ENCODE assay signal across 11 cellular contexts in genomic region chr10:103154464-103155299, GRCh38. TPM values are rescaled to one million over a fixed set of nuclear protein-coding genes. Genes with fewer than 3 reads are reported as not detected.
DNase-seq lines count a peak whose midpoint lies in the region; ATAC-seq, FAIRE-seq and TF ChIP-seq lines count a peak whose summit lies in the region.
"Had no signal": no experiment of that assay in that cellular context is flagged by ENCODE, and none has a peak within 500 bp of the region (broad histone marks: within the 10 kb centered on the region; RNA-seq: fewer than 3 reads in every experiment).

No MANE protein-coding gene starts in this region.

- peaks cover 5% of the 10 kb centered on the region for H3K36me3 Mint-ChIP-seq in astrocyte (ENCODE audit: low read depth, unreplicated experiment)

- H3K9me3 Mint-ChIP-seq in astrocyte (ENCODE audit: unreplicated experiment), result no peaks in the 10 kb centered on the region
- H3K9me3 Mint-ChIP-seq: dendritic cell treated with granulocyte-macrophage colony-stimulating factor and Interleukin-4, amounts not matched to agents 40 ng/mL and 50 ng/mL, for 4 days had no signal

- no peaks in the 10 kb centered on the region for H3K27me3 Mint-ChIP-seq in astrocyte (ENCODE audit: low read depth, unreplicated experiment)
- H3K27me3 Mint-ChIP-seq: dendritic cell treated with granulocyte-macrophage colony-stimulating factor and Interleukin-4, amounts not matched to agents 40 ng/mL and 50 ng/mL, for 4 days had no signal

- H3K4me1 ChIP-seq in GM23248 (ENCODE audit: insufficient read depth), result peaks cover 36% of the 10 kb centered on the region
- peaks cover 23% of the 10 kb centered on the region for H3K4me1 ChIP-seq in astrocyte (ENCODE audit: insufficient read depth, low read length)
- peaks cover 18% of the 10 kb centered on the region for H3K4me1 ChIP-seq in testis

- H3K27ac Mint-ChIP-seq in astrocyte (ENCODE audit: unreplicated experiment), result peak overlapping the region; percentile 7

- H3K4me2 ChIP-seq in GM23248 (ENCODE audit: unreplicated experiment) (peak overlapping the region; percentile 71), astrocyte (ENCODE audit: low read length) (no peak overlapping the region)

- TF ChIP-seq POLR2A in testis (IDR thresholded peaks at IDR 0.05), result no peak

- H2AFZ ChIP-seq in GM23248, result no peak overlapping the region
- H2AFZ ChIP-seq in astrocyte (ENCODE audit: low read depth, low read length), result no peak overlapping the region

- no peaks in the 10 kb centered on the region for H3K9me2 ChIP-seq in GM23248 (ENCODE audit: insufficient read depth)

- H3K4me1 Mint-ChIP-seq in astrocyte (ENCODE audit: low read depth, unreplicated experiment), result peaks cover 30% of the 10 kb centered on the region

- no peaks in the 10 kb centered on the region for H3K27me3 ChIP-seq in GM23248 (replicated peaks; ENCODE audit: insufficient read depth)
- H3K27me3 ChIP-seq in astrocyte (ENCODE audit: insufficient read depth, low read length), result no peaks in the 10 kb centered on the region
- no peaks in the 10 kb centered on the region for H3K27me3 ChIP-seq in testis

- H3K27ac ChIP-seq in GM23248 (peak overlapping the region; percentile 58), astrocyte (ENCODE audit: low read depth, low read length) (peak overlapping the region; percentile 60), testis (peak overlapping the region in 1 of 2 donors; percentile 83)

- FAIRE-seq in astrocyte (lab: Jason Lieb, UNC), result no peak

- H3K4me3 ChIP-seq in GM23248 (no peak overlapping the region), astrocyte (ENCODE audit: insufficient read depth, low read depth, low read length) (no peak overlapping the region), testis (no peak overlapping the region)

- H4K20me1 ChIP-seq in GM23248 (ENCODE audit: insufficient read depth), result no peaks in the 10 kb centered on the region
- H4K20me1 ChIP-seq in astrocyte (ENCODE audit: insufficient read depth, low read length), result peaks cover 26% of the 10 kb centered on the region

- intact Hi-C loops in left cardiac atrium (cut with DNase I), result no loop called here
- intact Hi-C loops in sciatic nerve (cut with DNase I), result no loop called here
- intact Hi-C loops in testis (cut with DNase I; ENCODE audit: low total_unique reads), result no loop called here

- H3K4me3 Mint-ChIP-seq in astrocyte (ENCODE audit: unreplicated experiment), result no peak overlapping the region
- H3K4me3 Mint-ChIP-seq: dendritic cell treated with granulocyte-macrophage colony-stimulating factor and Interleukin-4, amounts not matched to agents 40 ng/mL and 50 ng/mL, for 4 days had no signal

- peaks cover 22% of the 10 kb centered on the region for H3F3A ChIP-seq in GM23248 (ENCODE audit: insufficient read depth)

- in situ Hi-C loops in GM23248 (cut with MboI), result no loop called here

- H3K9me3 ChIP-seq in GM23248 (ENCODE audit: low read depth) (no peaks in the 10 kb centered on the region), astrocyte (ENCODE audit: insufficient read depth, low read depth, low read length) (no peaks in the 10 kb centered on the region), testis (no peaks in the 10 kb centered on the region)
- H3K9me3 ChIP-seq: Caco-2 had no signal

- no peak for TF ChIP-seq CTCF in astrocyte (IDR thresholded peaks at IDR 0.05; ENCODE audit: insufficient read depth, low read depth, low read length)
- TF ChIP-seq CTCF in testis (IDR thresholded peaks at IDR 0.05), result no peak

- H3K9ac ChIP-seq in GM23248, result peak overlapping the region; percentile 44
- no peak overlapping the region for H3K9ac ChIP-seq in astrocyte (ENCODE audit: low read length)

- WGBS in GM23248 (ENCODE audit: low coverage in 1 of 2, low lambda C conversion rate in 2 of 2, missing lambda C conversion rate in 2 of 2), 2 experiments, result 65 to 67% methylated on average over 3 of the region's 3 CpGs
- WGBS in testis, 2 donors, result 49 to 63% methylated on average over 3 of the region's 3 CpGs

- ATAC-seq in left cardiac atrium (peak; percentile 32 to 44), sciatic nerve (peak; percentile 53)

- H3K79me2 ChIP-seq in GM23248 (ENCODE audit: insufficient read depth) (peaks cover 91% of the 10 kb centered on the region), astrocyte (ENCODE audit: insufficient read depth, low read length) (peaks cover 56% of the 10 kb centered on the region)

- DNase-seq in GM23248 (peak; percentile 29), astrocyte (ENCODE audit: low read depth) (peak; percentile 57), left cardiac atrium (no peak), sciatic nerve (ENCODE audit: low spot score) (no peak), 8988T (no peak), testis (no peak), NCI-H2107 treated with DMSO at 0.1 percent for 48 hours (lab: John Stamatoyannopoulos, UW; ENCODE audit: unreplicated experiment) (no peak)
- DNase-seq in stimulated activated CD4-positive, alpha-beta T cell treated with anti-CD3 and anti-CD28 coated beads, Interleukin-15, amount 100 ng/mL, for 24 hours, result no peak
- DNase-seq: activated T-cell treated with anti-CD3 and anti-CD28 coated beads for 4 hours, Caco-2 had no signal

- H3K36me3 ChIP-seq in GM23248 (ENCODE audit: low read depth) (peaks cover 16% of the 10 kb centered on the region), astrocyte (ENCODE audit: insufficient read depth, low read length) (no peaks in the 10 kb centered on the region), testis (ENCODE audit: low read depth, missing control alignments) (no peaks in the 10 kb centered on the region)

RNA-seq across cellular contexts. Expression of gene NT5C2, which starts 38.4 kb away (rescaled TPM):
- total RNA-seq in GM23248 (2014; rRNA removed; shearing (Covaris generic)), result 69.0 and 99.7 TPM in 2 replicates
- polyA plus RNA-seq in GM23248 (2016; fragmentation: Nextera tagmentation; extraction: Ambion mirVana) (52.6 and 58.2 TPM in 2 replicates), testis (ENCODE audit: insufficient read depth, low read depth, low replicate concordance) (125 TPM)
- total RNA-seq in astrocyte (89.4 and 113 TPM in 2 replicates), left cardiac atrium (10 to 100 TPM; 38.9 to 45.0 TPM), sciatic nerve (89.9 TPM), testis (100 to 1,000 TPM; 105 to 114 TPM)

Comparison
In these comparisons a context has a peak if more than half of its experiments do, and no peak if none do; other contexts are left out.
1. DNase-seq: peak in GM23248 (single experiment) and astrocyte (single experiment); none in left cardiac atrium (single experiment), sciatic nerve (single experiment), stimulated activated CD4-positive, alpha-beta T cell treated with anti-CD3 and anti-CD28 coated beads, Interleukin-15, amount 100 ng/mL, for 24 hours (single experiment), 8988T (single experiment), testis (single experiment) and NCI-H2107 treated with DMSO at 0.1 percent for 48 hours (single experiment).